Comparison of ENCODE assay signal across 22 cellular contexts in genomic region chr6:155497273-155497672, GRCh38. TPM values are rescaled to one million over a fixed set of nuclear protein-coding genes. Genes with fewer than 3 reads are reported as not detected.
DNase-seq lines count a peak whose midpoint lies in the region; ATAC-seq lines count a peak whose summit lies in the region.
"Had no signal": no experiment of that assay in that cellular context is flagged by ENCODE, and none has a peak within 500 bp of the region (broad histone marks: within the 10 kb centered on the region; RNA-seq: fewer than 3 reads in every experiment).

No MANE protein-coding gene starts in this region.

- ATAC-seq in GM19395 (IDR thresholded peaks at IDR 0.05; ENCODE audit: unreplicated experiment) (peak; percentile 47), HG02885 (IDR thresholded peaks at IDR 0.05; ENCODE audit: poor library complexity, unreplicated experiment) (peak; percentile 37), HG03442 (IDR thresholded peaks at IDR 0.05; ENCODE audit: unreplicated experiment) (peak; percentile 27)
- ATAC-seq: HepG2, T-cell had no signal

- DNase-seq in renal cortical epithelial cell (ENCODE audit: low read depth) (peak; percentile 42), globus pallidus (ENCODE audit: low spot score) (no peak), DMS 273 (lab: John Stamatoyannopoulos, UW; ENCODE audit: unreplicated experiment) (no peak), NCI-H526 treated with DMSO at 0.1 percent for 48 hours (lab: John Stamatoyannopoulos, UW) (no peak), anterior cingulate cortex (lab: John Stamatoyannopoulos, UW) (no peak)
- DNase-seq: ACHN, AML-193, DMS79, GOT3, KG1, NCI-H1694 treated with DMSO at 0.1 percent for 48 hours, NCI-H510A, NCI-H774, OCI-M1, SHP77, SK-N-SH, T-cell had no signal

RNA-seq across cellular contexts. Expression of gene NOX3, which starts 41.6 kb away (rescaled TPM):
- total RNA-seq in renal cortical epithelial cell, result not detected in 2 replicates
- total RNA-seq: RPMI7951, T-cell had no signal
